8 cellular contexts compared by ENCODE assay signal in genomic region chr19:46542428-46543230, GRCh38. TPM values are rescaled to one million over a fixed set of nuclear protein-coding genes. Genes with fewer than 3 reads are reported as not detected.
DNase-seq lines count a peak whose midpoint lies in the region; ATAC-seq, FAIRE-seq and TF ChIP-seq lines count a peak whose summit lies in the region.

No MANE protein-coding gene starts in this region.

- TF ChIP-seq POLR2A in HCT116 (IDR thresholded peaks at IDR 0.05; ENCODE audit: borderline replicate concordance, extremely low read depth, insufficient read depth, insufficient read length): no peak

- no peaks in the 10 kb centered on the region for H3K27me3 ChIP-seq in HCT116 (ENCODE audit: insufficient read depth, low read length)
- no peaks in the 10 kb centered on the region for H3K27me3 ChIP-seq in left lung

- TF ChIP-seq RAD21 in HCT116 (IDR thresholded peaks at IDR 0.05; ENCODE audit: low read depth): peak; percentile 90

- peak; percentile 88 for ATAC-seq in HCT116
- ATAC-seq in left lung: peak; percentile 92
- no peak for ATAC-seq in HG03378 (IDR thresholded peaks at IDR 0.05; ENCODE audit: unreplicated experiment)

- H3K9me3 ChIP-seq in HCT116 (ENCODE audit: control insufficient read depth in 1 of 2, insufficient read depth in 1 of 2, low read depth in 1 of 2, low read length in 2 of 2): no peaks in the 10 kb centered on the region
- peaks cover 0 to 8% of the 10 kb centered on the region in 2 donors for H3K9me3 ChIP-seq in left lung

- CTCF ChIA-PET in HCT116 (lab: Charles Lee): interaction anchor here (0.6 to 7.6 kb wide), 12 partner anchors 12 to 502 kb away, joined by 3 to 83 read pairs (median 3); partner anchors contain the start of gene IGFL4

- H4K20me1 ChIP-seq in HCT116 (ENCODE audit: insufficient read depth): no peaks in the 10 kb centered on the region

- DNase-seq in AG10803 (ENCODE audit: low read depth): peak; percentile 86
- peak; percentile 86 for DNase-seq in HCT116 (ENCODE audit: low read depth, low spot score)
- peak; percentile 69 to 92 for DNase-seq in NCI-H526 (lab: John Stamatoyannopoulos, UW)
- peak; percentile 88 for DNase-seq in activated CD4-positive, alpha-beta T cell treated with anti-CD3 and anti-CD28 coated beads for 48 hours
- peak; percentile 89 for DNase-seq in left lung
- DNase-seq in stimulated activated CD4-positive, alpha-beta T cell treated with anti-CD3 and anti-CD28 coated beads, Interleukin-4, amount 100 ng/mL, for 24 hours: peak; percentile 83

- RAD21 ChIA-PET in HCT116 (lab: Charles Lee; ENCODE audit: low non-redundant PET in 1 of 2, low total read pairs in 2 of 2, uncharacterized antibody in 2 of 2, unreplicated experiment in 2 of 2): interaction anchor here (0.6 to 0.7 kb wide), 5 partner anchors 13 to 348 kb away, joined by 3 to 7 read pairs (median 3); no protein-coding TSS in a partner anchor

- no peaks in the 10 kb centered on the region for H3K79me2 ChIP-seq in HCT116 (ENCODE audit: insufficient read depth, low read length)

- no peak overlapping the region for H3K27ac ChIP-seq in HCT116 (ENCODE audit: low read depth, low read length)
- H3K27ac ChIP-seq in left lung: no peak overlapping the region

- no peak overlapping the region for H3K9ac ChIP-seq in HCT116 (ENCODE audit: low read length)

- peak overlapping the region; percentile 10; the same call in 1 of the 2 replicates for H3K4me2 ChIP-seq in HCT116 (ENCODE audit: low read length)

- intact Hi-C loops in HCT116 (cut with micrococcal nuclease) (loop anchor here (1.0 kb wide), 1 partner anchor 13 kb away; no protein-coding TSS in a partner anchor), left lung (cut with DNase I) (no loop called here)

- no TSS peak for BruUV-seq in HCT116 (replicated peaks; lab: Mats Ljungman, UMichigan)

- H3K9me2 ChIP-seq in HCT116 (ENCODE audit: insufficient read depth): no peaks in the 10 kb centered on the region

- no peak overlapping the region for H3K4me3 ChIP-seq in AG10803 (ENCODE audit: low read length)
- H3K4me3 ChIP-seq in HCT116 (replicated peaks in 1 of 2; ENCODE audit: low read depth in 1 of 2, low read length in 2 of 2): no peak overlapping the region
- no peak overlapping the region for H3K4me3 ChIP-seq in left lung

- POLR2A ChIA-PET in HCT116 (lab: Charles Lee): interaction anchor here (0.7 to 1.1 kb wide), 2 partner anchors 13 to 140 kb away, joined by 3 read pairs; no protein-coding TSS in a partner anchor

- H2AFZ ChIP-seq in HCT116 (ENCODE audit: low read depth, low read length, poor library complexity, severe bottlenecking): no peak overlapping the region

- TF ChIP-seq CTCF in AG10803 (conservative IDR thresholded peaks at IDR 0.05; ENCODE audit: low read length) (peak; percentile 78), HCT116 (IDR thresholded peaks at IDR 0.05 in 2 of 3, conservative IDR thresholded peaks at IDR 0.05 in 1 of 3; ENCODE audit: borderline replicate concordance in 1 of 3, insufficient read depth in 1 of 3, low read depth in 2 of 3, low read length in 2 of 3) (peak; percentile 72 to 97 (median 89)), left lung (IDR thresholded peaks at IDR 0.05) (peak; percentile 85 to 91)

- H3K36me3 ChIP-seq in HCT116 (ENCODE audit: control insufficient read depth in 1 of 2, insufficient read depth in 2 of 2, low read length in 2 of 2): no peaks in the 10 kb centered on the region
- no peaks in the 10 kb centered on the region for H3K36me3 ChIP-seq in left lung

- peak; percentile 66 for FAIRE-seq in colon (lab: Jason Lieb, UNC)

- H3K4me1 ChIP-seq in HCT116 (ENCODE audit: control insufficient read depth in 1 of 2, insufficient read depth in 2 of 2, low read length in 2 of 2): peaks cover 4 to 6% of the 10 kb centered on the region in 2 experiments; a peak in 3 of 4 replicates
- H3K4me1 ChIP-seq in left lung: peaks cover 0 to 6% of the 10 kb centered on the region in 2 donors

TF ChIP-seq in HCT116, 20 proteins besides CTCF, POLR2A, EP300 and RAD21:
- no peak for TF ChIP-seq SP1 (IDR thresholded peaks at IDR 0.05; ENCODE audit: low read depth)

RNA-seq across cellular contexts. Expression of gene PNMA8B, which starts 47.0 kb away (rescaled TPM):
- total RNA-seq in HCT116 (2021; ENCODE audit: unreplicated experiment): 0.10 TPM
- polyA plus RNA-seq in HCT116 (2012): not detected in 2 replicates
- 1 to 10 TPM; 1.4 to 2.1 TPM for total RNA-seq in left lung

RNA-seq across cellular contexts. Expression of gene CALM3, which starts 58.5 kb away (rescaled TPM):
- 335 TPM for total RNA-seq in HCT116 (2021; ENCODE audit: unreplicated experiment)
- polyA plus RNA-seq in HCT116 (2012): 437 and 457 TPM in 2 replicates
- 100 to 1,000 TPM; 178 to 225 TPM for total RNA-seq in left lung
